ENCODE assay signal across 9 cellular contexts in genomic region chr9:706073-706472, GRCh38.
A peak's percentile ranks its signal among the peaks of the same experiment; 100 is the strongest.
DNase-seq lines count a peak whose midpoint lies in the region; ATAC-seq and TF ChIP-seq lines count a peak whose summit lies in the region.
"Had no signal": no experiment of that assay in that cellular context is flagged by ENCODE, and none has a peak within 500 bp of the region (broad histone marks: within the 10 kb centered on the region; RNA-seq: fewer than 3 reads in every experiment).

No MANE protein-coding gene starts in this region.

- peak overlapping the region in 3 of 4 donors; percentile 87 to 94 (median 93) for H3K27ac ChIP-seq in body of pancreas
- H3K27ac ChIP-seq in lower lobe of right lung, result no peak overlapping the region
- H3K27ac ChIP-seq in temporal lobe (ENCODE audit: low read depth, low read length), result peak overlapping the region; percentile 59

- H3K27me3 Mint-ChIP-seq in activated T-cell treated with anti-CD3 and anti-CD28 coated beads, Interleukin-2, amount 50 U/mL, for 24 hours, result peaks cover 39% of the 10 kb centered on the region

- no peaks in the 10 kb centered on the region for H3K9me3 Mint-ChIP-seq in activated T-cell treated with anti-CD3 and anti-CD28 coated beads, Interleukin-2, amount 50 U/mL, for 24 hours

- peaks cover 0 to 2% of the 10 kb centered on the region in 2 donors for H3K36me3 ChIP-seq in body of pancreas (replicated peaks in 1 of 2; ENCODE audit: insufficient read depth in 1 of 2, low read depth in 2 of 2)
- peaks cover 5% of the 10 kb centered on the region for H3K36me3 ChIP-seq in lower lobe of right lung

- no peak overlapping the region for H3K27ac Mint-ChIP-seq in activated T-cell treated with anti-CD3 and anti-CD28 coated beads, Interleukin-2, amount 50 U/mL, for 24 hours

- no peaks in the 10 kb centered on the region for H3K36me3 Mint-ChIP-seq in activated T-cell treated with anti-CD3 and anti-CD28 coated beads, Interleukin-2, amount 50 U/mL, for 24 hours (ENCODE audit: low read depth)

- H3K4me3 ChIP-seq in body of pancreas (no peak overlapping the region), lower lobe of right lung (peak overlapping the region; percentile 61)

- no peaks in the 10 kb centered on the region for H3K27me3 ChIP-seq in body of pancreas
- H3K27me3 ChIP-seq in lower lobe of right lung (ENCODE audit: low read depth), result no peaks in the 10 kb centered on the region

- WGBS in body of pancreas, 2 donors, result 4 to 10% methylated on average over 2 of the region's 2 CpGs

- no peak for TF ChIP-seq CTCF in body of pancreas (IDR thresholded peaks at IDR 0.05)
- TF ChIP-seq CTCF in lower lobe of right lung (IDR thresholded peaks at IDR 0.05), result no peak

- peaks cover 11% of the 10 kb centered on the region for H3K4me1 Mint-ChIP-seq in activated T-cell treated with anti-CD3 and anti-CD28 coated beads, Interleukin-2, amount 50 U/mL, for 24 hours (ENCODE audit: low read depth)

- no peak for TF ChIP-seq POLR2A in body of pancreas (IDR thresholded peaks at IDR 0.05)

- peak; percentile 54 for ATAC-seq in body of pancreas
- no peak for ATAC-seq in lower lobe of right lung
- ATAC-seq in GM21786 (IDR thresholded peaks at IDR 0.05; ENCODE audit: unreplicated experiment), result no peak
- ATAC-seq in HG02852 (IDR thresholded peaks at IDR 0.05; ENCODE audit: unreplicated experiment), result no peak

- intact Hi-C loops in body of pancreas (cut with DNase I) (no loop called here), lower lobe of right lung (cut with DNase I) (no loop called here)

- peak overlapping the region; percentile 76 for H3K4me3 Mint-ChIP-seq in activated T-cell treated with anti-CD3 and anti-CD28 coated beads, Interleukin-2, amount 50 U/mL, for 24 hours

- no peaks in the 10 kb centered on the region for H3K9me3 ChIP-seq in body of pancreas
- H3K9me3 ChIP-seq in lower lobe of right lung, result no peaks in the 10 kb centered on the region

- H3K4me1 ChIP-seq in body of pancreas, result peaks cover 49% of the 10 kb centered on the region
- H3K4me1 ChIP-seq in lower lobe of right lung, result peaks cover 35% of the 10 kb centered on the region

- DNase-seq in activated T-cell treated with anti-CD3 and anti-CD28 coated beads, Interleukin-2, amount 50 U/mL, for 24 hours, result no peak
- no peak for DNase-seq in activated T-cell treated with anti-CD3 and anti-CD28 coated beads, Interleukin-2, amount 50 U/mL, for 48 hours
- DNase-seq in body of pancreas (no peak), lower lobe of right lung (no peak), NCI-H2029 (lab: John Stamatoyannopoulos, UW) (no peak)
- DNase-seq: NCI-H2029 treated with DMSO at 0.1 percent for 48 hours had no signal
